ENCODE assay signal across 13 cellular contexts in genomic region chr14:68604822-68605221, GRCh38.
DNase-seq lines count a peak whose midpoint lies in the region; ATAC-seq and TF ChIP-seq lines count a peak whose summit lies in the region.
"Had no signal": no experiment of that assay in that cellular context is flagged by ENCODE, and none has a peak within 500 bp of the region (broad histone marks: within the 10 kb centered on the region; RNA-seq: fewer than 3 reads in every experiment).

No MANE protein-coding gene starts in this region.

- H4K8ac ChIP-seq in trophoblast cell (ENCODE audit: low read depth, low read length), result peak overlapping the region; percentile 70

- no peak overlapping the region for H3K9ac ChIP-seq in trophoblast cell (ENCODE audit: low read length)

- peak overlapping the region; percentile 91 for H2BK12ac ChIP-seq in trophoblast cell (ENCODE audit: low read length)

- no peak overlapping the region for H3K23ac ChIP-seq in trophoblast cell (ENCODE audit: low read length)

- no peaks in the 10 kb centered on the region for H3K9me2 ChIP-seq in hepatocyte (replicated peaks; ENCODE audit: insufficient read depth)

- no peaks in the 10 kb centered on the region for H3K79me2 ChIP-seq in hepatocyte
- H3K79me2 ChIP-seq in trophoblast cell (ENCODE audit: control insufficient read depth, insufficient read depth, low read length, poor library complexity), result peaks cover 6% of the 10 kb centered on the region

- H4K12ac ChIP-seq in trophoblast cell (ENCODE audit: low read depth, low read length), result no peak overlapping the region

- H2AFZ ChIP-seq in hepatocyte (no peak overlapping the region), trophoblast cell (ENCODE audit: insufficient read depth, low read length, poor library complexity) (no peak overlapping the region)

- H3K36me3 ChIP-seq in RWPE2 (ENCODE audit: low read depth) (no peaks in the 10 kb centered on the region), hepatocyte (replicated peaks; ENCODE audit: insufficient read depth, low read depth) (no peaks in the 10 kb centered on the region), trophoblast cell (ENCODE audit: control insufficient read depth in 1 of 2, insufficient read depth in 2 of 2, low read length in 2 of 2) (peaks cover 0 to 3% of the 10 kb centered on the region in 2 experiments)

- peaks cover 4% of the 10 kb centered on the region for H3K9me3 ChIP-seq in RWPE2 (ENCODE audit: severe bottlenecking)
- no peaks in the 10 kb centered on the region for H3K9me3 ChIP-seq in hepatocyte (ENCODE audit: low read depth)
- peaks cover 4% of the 10 kb centered on the region for H3K9me3 ChIP-seq in trophoblast cell (ENCODE audit: insufficient read depth, low read depth, low read length)

- H3K27me3 ChIP-seq in RWPE2 (ENCODE audit: insufficient read depth, poor library complexity, severe bottlenecking), result no peaks in the 10 kb centered on the region
- H3K27me3 ChIP-seq in hepatocyte, result no peaks in the 10 kb centered on the region
- H3K27me3 ChIP-seq in trophoblast cell (ENCODE audit: insufficient read depth, low read length), result no peaks in the 10 kb centered on the region

- no peak for ATAC-seq in RWPE2 (ENCODE audit: low read depth)
- ATAC-seq: HCT116 had no signal

- DNase-seq in RWPE2 (ENCODE audit: low spot score) (peak; percentile 43), hepatocyte (ENCODE audit: low spot score) (no peak), trophoblast cell (no peak), NCI-H82 (lab: John Stamatoyannopoulos, UW) (no peak), GF-D8 (lab: John Stamatoyannopoulos, UW) (no peak)
- no peak for DNase-seq in central memory CD4-positive, alpha-beta T cell
- DNase-seq: Caco-2; CD4-positive, alpha-beta T cell; GOT3; HFFc6; IMR-90 had no signal

- H2BK5ac ChIP-seq in trophoblast cell (ENCODE audit: low read depth, low read length, poor library complexity), result no peak overlapping the region

- H2BK120ac ChIP-seq in trophoblast cell (ENCODE audit: insufficient read depth, low read length, poor library complexity), result peak overlapping the region; percentile 90

- H3K14ac ChIP-seq in trophoblast cell (ENCODE audit: low read length), result peak overlapping the region; percentile 12

- no peak overlapping the region for H3K4ac ChIP-seq in trophoblast cell (ENCODE audit: low read depth, low read length)

- peaks cover 39% of the 10 kb centered on the region for H3K79me1 ChIP-seq in trophoblast cell (ENCODE audit: low read length)

- H3K18ac ChIP-seq in trophoblast cell (ENCODE audit: low read length), result peak overlapping the region; percentile 72

- peak overlapping the region; percentile 95 for H4K91ac ChIP-seq in trophoblast cell (ENCODE audit: low read depth, low read length)

- H3K4me3 ChIP-seq in RWPE2 (ENCODE audit: severe bottlenecking) (no peak overlapping the region), hepatocyte (no peak overlapping the region), trophoblast cell (ENCODE audit: low read depth, low read length) (no peak overlapping the region)

- H3K4me1 ChIP-seq in RWPE2 (ENCODE audit: insufficient read depth, poor library complexity, severe bottlenecking) (peaks cover 1% of the 10 kb centered on the region), hepatocyte (ENCODE audit: insufficient read depth) (peaks cover 58% of the 10 kb centered on the region), trophoblast cell (ENCODE audit: control insufficient read depth in 1 of 2, insufficient read depth in 2 of 2, low read length in 2 of 2) (peaks cover 35 to 39% of the 10 kb centered on the region in 2 experiments)

- WGBS in hepatocyte (ENCODE audit: low lambda C conversion rate, missing lambda C conversion rate), result 79% methylated on average over 10 of the region's 10 CpGs
- WGBS in trophoblast cell (ENCODE audit: extremely low coverage, insufficient coverage, insufficient read length), result no CpG with 5 or more reads among the region's 10 CpGs

- no peaks in the 10 kb centered on the region for H4K20me1 ChIP-seq in hepatocyte (ENCODE audit: insufficient read depth, poor library complexity, severe bottlenecking)

- TF ChIP-seq CTCF in RWPE2 (IDR thresholded peaks at IDR 0.05; ENCODE audit: poor library complexity, severe bottlenecking), result no peak
- TF ChIP-seq CTCF in hepatocyte (IDR thresholded peaks at IDR 0.05; ENCODE audit: poor library complexity), result no peak

- no peak overlapping the region for H3K4me2 ChIP-seq in hepatocyte
- H3K4me2 ChIP-seq in trophoblast cell (ENCODE audit: low read length), result no peak overlapping the region

- peak overlapping the region; percentile 88 for H2AK5ac ChIP-seq in trophoblast cell (ENCODE audit: low read length)

- H3K27ac ChIP-seq in RWPE2 (ENCODE audit: poor library complexity, severe bottlenecking), result no peak overlapping the region
- H3K27ac ChIP-seq in hepatocyte, result peak overlapping the region; percentile 98
- H3K27ac ChIP-seq in trophoblast cell (ENCODE audit: low read depth, low read length), result no peak overlapping the region
- H3K27ac ChIP-seq: C4-2B had no signal
